Comparison of ENCODE assay signal across 8 cellular contexts in the genomic region with DNA sequence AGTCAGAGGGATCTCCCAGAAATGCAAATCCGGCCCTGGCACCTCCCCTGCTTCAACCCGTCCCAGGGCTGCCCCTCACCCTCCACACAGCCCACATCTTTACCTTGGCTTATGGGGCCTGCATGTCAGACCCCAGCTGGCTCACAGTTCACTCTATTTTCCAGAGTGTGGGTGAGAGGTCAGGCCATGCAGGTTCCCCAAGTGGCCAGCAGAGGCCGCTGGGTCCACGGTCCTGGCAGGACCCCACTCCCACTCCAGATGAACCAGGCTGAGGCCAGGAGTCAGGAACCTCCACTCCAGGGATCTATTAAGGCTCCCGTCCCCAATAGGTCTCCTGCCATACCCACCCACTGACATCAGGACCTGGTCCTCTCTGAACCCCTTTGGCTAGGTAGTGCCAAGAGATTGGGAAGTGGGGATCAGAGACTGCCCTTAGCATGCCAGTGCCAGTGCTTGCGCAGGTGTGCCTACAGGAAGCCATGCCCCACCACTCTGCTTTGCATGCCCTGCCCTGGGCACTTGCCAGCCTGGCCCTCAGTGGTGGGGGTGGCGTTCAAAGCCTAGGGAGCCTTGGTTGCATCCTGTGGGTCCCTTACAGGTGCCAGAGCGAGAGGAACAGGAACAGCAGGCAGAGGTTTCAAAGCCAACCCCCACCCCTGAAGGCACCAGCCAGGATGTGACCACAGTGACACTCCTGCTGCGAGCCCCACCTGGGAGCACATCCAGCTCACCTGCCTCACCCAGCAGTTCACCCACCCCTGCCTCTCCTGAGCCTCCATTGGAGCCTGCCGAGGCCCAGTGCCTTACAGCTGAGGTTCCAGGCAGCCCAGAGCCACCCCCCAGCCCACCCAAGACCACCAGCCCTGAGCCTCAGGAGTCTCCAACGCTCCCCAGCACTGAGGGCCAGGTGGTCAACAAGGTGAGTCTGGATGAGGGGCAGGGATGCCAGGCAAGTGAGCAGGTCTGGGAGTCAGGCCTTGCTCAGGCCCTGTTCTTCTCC. TPM values are rescaled to one million over a fixed set of nuclear protein-coding genes. Genes with fewer than 3 reads are reported as not detected.
DNase-seq lines count a peak whose midpoint lies in the region; ATAC-seq and TF ChIP-seq lines count a peak whose summit lies in the region.

No MANE protein-coding gene starts in this region.

- WGBS in ovary, 3 donors: 56 to 77% (median 64%) methylated on average over 9 to 11 of the region's 11 CpGs

- H3K27ac Mint-ChIP-seq in CD4-positive, alpha-beta T cell: no peak overlapping the region

- H2AFZ ChIP-seq in fibroblast of lung (ENCODE audit: low read length): no peak overlapping the region

- H3K36me3 Mint-ChIP-seq in CD4-positive, alpha-beta T cell (ENCODE audit: low read depth): no peaks in the 10 kb centered on the region

- TF ChIP-seq CTCF in CD4-positive, alpha-beta T cell (IDR thresholded peaks at IDR 0.05): peak; percentile 68
- TF ChIP-seq CTCF in WERI-Rb-1 (IDR thresholded peaks at IDR 0.05; ENCODE audit: low read depth, low read length): peak; percentile 94
- peak; percentile 70 to 92 for TF ChIP-seq CTCF in fibroblast of lung (conservative IDR thresholded peaks at IDR 0.05 in 1 of 2, IDR thresholded peaks at IDR 0.05 in 1 of 2; ENCODE audit: low read depth in 1 of 2, low read length in 2 of 2)
- TF ChIP-seq CTCF in ovary (IDR thresholded peaks at IDR 0.05): peak; percentile 64 to 68 (median 65)

- no peaks in the 10 kb centered on the region for H4K20me1 ChIP-seq in fibroblast of lung (ENCODE audit: control insufficient read depth, extremely low read depth, insufficient read depth, low read length)

- H3K9me3 Mint-ChIP-seq in CD4-positive, alpha-beta T cell: no peaks in the 10 kb centered on the region

- no peak overlapping the region for H3K4me3 Mint-ChIP-seq in CD4-positive, alpha-beta T cell

- TF ChIP-seq POLR2A in ovary (IDR thresholded peaks at IDR 0.05): peak; percentile 8

- H3K27ac ChIP-seq in CD4-positive, alpha-beta T cell (ENCODE audit: low read depth, low read length): no peak overlapping the region
- peak overlapping the region; percentile 29 for H3K27ac ChIP-seq in WERI-Rb-1
- H3K27ac ChIP-seq in fibroblast of lung (ENCODE audit: insufficient read depth, low read length): no peak overlapping the region
- H3K27ac ChIP-seq in ovary: peak overlapping the region in 1 of 2 donors; percentile 15

- DNase-seq in CD4-positive, alpha-beta T cell: peak in 7 of 10 experiments; percentile 19 to 54 (median 31)
- DNase-seq in H7 (peak; percentile 89), WERI-Rb-1 (peak; percentile 72), fibroblast of lung (ENCODE audit: low read depth in 2 of 2) (peak in 1 of 2 donors; percentile 62), ovary (peak in 4 of 5 donors; percentile 60 to 71 (median 68)), occipital lobe (lab: John Stamatoyannopoulos, UW) (no peak), DMS114 treated with DMSO at 0.1 percent for 48 hours (lab: John Stamatoyannopoulos, UW; ENCODE audit: unreplicated experiment) (no peak), NCI-H510A treated with DMSO at 0.1 percent for 48 hours (lab: John Stamatoyannopoulos, UW) (no peak)

- no peak for ATAC-seq in CD4-positive, alpha-beta T cell (ENCODE audit: poor library complexity)

- peaks cover under 1% of the 10 kb centered on the region for H3K4me1 Mint-ChIP-seq in CD4-positive, alpha-beta T cell (ENCODE audit: low read depth)

- H3K27me3 Mint-ChIP-seq in CD4-positive, alpha-beta T cell: no peaks in the 10 kb centered on the region

- CTCF ChIA-PET in CD4-positive, alpha-beta T cell (lab: Charles Lee): no interaction called here

- no peak for TF ChIP-seq EP300 in ovary (IDR thresholded peaks at IDR 0.05)

- no peak overlapping the region for H3K9ac ChIP-seq in fibroblast of lung (ENCODE audit: insufficient read depth, low read length)

- H3K27me3 ChIP-seq in CD4-positive, alpha-beta T cell (ENCODE audit: control insufficient read depth, insufficient read depth, low read length): no peaks in the 10 kb centered on the region
- H3K27me3 ChIP-seq in H7 (ENCODE audit: control insufficient read depth, insufficient read depth, low read length) (no peaks in the 10 kb centered on the region), WERI-Rb-1 (ENCODE audit: insufficient read depth, low read depth, severe bottlenecking) (no peaks in the 10 kb centered on the region), fibroblast of lung (ENCODE audit: control insufficient read depth, insufficient read depth, low read length) (no peaks in the 10 kb centered on the region), ovary (no peaks in the 10 kb centered on the region)

- H3K79me2 ChIP-seq in fibroblast of lung (ENCODE audit: control insufficient read depth, insufficient read depth, low read length): peaks cover 57% of the 10 kb centered on the region

- H3K4me2 ChIP-seq in fibroblast of lung (ENCODE audit: extremely low read depth, insufficient read depth, low read length): no peak overlapping the region

- no peaks in the 10 kb centered on the region for H3K9me3 ChIP-seq in CD4-positive, alpha-beta T cell (ENCODE audit: control insufficient read depth, low read length)
- H3K9me3 ChIP-seq in WERI-Rb-1 (ENCODE audit: severe bottlenecking) (no peaks in the 10 kb centered on the region), fibroblast of lung (ENCODE audit: control insufficient read depth, insufficient read depth, low read depth, low read length) (no peaks in the 10 kb centered on the region), ovary (no peaks in the 10 kb centered on the region)

- intact Hi-C loops in CD4-positive, alpha-beta T cell (cut with DNase I, micrococcal nuclease): loop anchor here (1.0 to 10.0 kb wide), 6 partner anchors 58 to 425 kb away; partner anchors contain the start of gene DUSP18 (in 1 of the 2)
- intact Hi-C loops in ovary (cut with DNase I): loop anchor here (5.0 to 10.0 kb wide), 5 partner anchors 55 to 445 kb away; partner anchors contain the start of genes MORC2 (in 2 of the 4), TUG1 (in 2 of the 4) and PLA2G3 (in 1 of the 4)

- POLR2A ChIA-PET in CD4-positive, alpha-beta T cell (lab: Charles Lee): no interaction called here

- no peak overlapping the region for H3K4me3 ChIP-seq in H7 (ENCODE audit: insufficient read depth, low read depth, low read length)
- no peak overlapping the region for H3K4me3 ChIP-seq in WERI-Rb-1 (ENCODE audit: low read depth, low read length)
- no peak overlapping the region for H3K4me3 ChIP-seq in fibroblast of lung (replicated peaks in 1 of 4; ENCODE audit: control extremely low read depth in 1 of 4, insufficient read depth in 1 of 4, low read depth in 3 of 4, low read length in 4 of 4)
- no peak overlapping the region for H3K4me3 ChIP-seq in ovary

- H3K4me1 ChIP-seq in fibroblast of lung (ENCODE audit: control insufficient read depth, extremely low read depth, insufficient read depth, low read length) (peaks cover 9% of the 10 kb centered on the region), ovary (ENCODE audit: insufficient read depth) (peaks cover 7% of the 10 kb centered on the region)

- no peaks in the 10 kb centered on the region; the same call in none of the 2 replicates for H3K36me3 ChIP-seq in H7 (replicated peaks; ENCODE audit: control insufficient read depth, insufficient read depth, low read length)
- peaks cover 26% of the 10 kb centered on the region for H3K36me3 ChIP-seq in WERI-Rb-1
- H3K36me3 ChIP-seq in fibroblast of lung (ENCODE audit: control insufficient read depth, insufficient read depth, low read length): peaks cover 73% of the 10 kb centered on the region
- H3K36me3 ChIP-seq in ovary: no peaks in the 10 kb centered on the region

RNA-seq across cellular contexts. Expression of gene SMTN, which starts 8.3 kb away (rescaled TPM):
- 1 to 10 TPM; 2.9 TPM for total RNA-seq in CD4-positive, alpha-beta T cell
- 10.7 and 21.0 TPM in 2 replicates for total RNA-seq in H7 (2014; rRNA removed; shearing (Covaris generic))
- total RNA-seq in fibroblast of lung (79.4 and 95.1 TPM in 2 replicates), ovary (100 to 1,000 TPM in 3 of 7 donors, 10 to 100 TPM in 4; 39.9 to 238 (median 87.6) TPM), occipital lobe (9.8 TPM)
- polyA plus RNA-seq in fibroblast of lung (43.7 and 61.5 TPM in 2 replicates), ovary (10 to 100 TPM; 23.1 to 61.2 TPM)
- polyA plus RNA-seq in fibroblast of lung (2012): 79.5 and 122 TPM in 2 replicates
- 126 and 165 TPM in 2 replicates for polyA minus RNA-seq in fibroblast of lung (ENCODE audit: low replicate concordance)

RNA-seq across cellular contexts. Expression of gene SELENOM, which starts 18.0 kb away (rescaled TPM):
- 10 to 100 TPM; 78.0 to 82.4 TPM for total RNA-seq in CD4-positive, alpha-beta T cell
- 14.6 and 22.4 TPM in 2 replicates for total RNA-seq in H7 (2014; rRNA removed; shearing (Covaris generic))
- total RNA-seq in fibroblast of lung (127 and 132 TPM in 2 replicates), ovary (100 to 1,000 TPM; 229 to 678 (median 306) TPM), occipital lobe (13.9 TPM)
- polyA plus RNA-seq in fibroblast of lung (93.5 and 130 TPM in 2 replicates), ovary (100 to 1,000 TPM in 1 of 2 donors, 10 to 100 TPM in 1; 25.7 to 433 TPM)
- 194 and 266 TPM in 2 replicates for polyA plus RNA-seq in fibroblast of lung (2012)
- polyA minus RNA-seq in fibroblast of lung (ENCODE audit: low replicate concordance): 41.9 and 111 TPM in 2 replicates

RNA-seq across cellular contexts. Expression of gene INPP5J, which starts 33.4 kb away (rescaled TPM):
- total RNA-seq in CD4-positive, alpha-beta T cell: under 1 TPM; 0.59 to 0.69 TPM
- 10.6 and 11.9 TPM in 2 replicates for total RNA-seq in H7 (2014; rRNA removed; shearing (Covaris generic))
- total RNA-seq in fibroblast of lung (0.26 and 0.33 TPM in 2 replicates), ovary (1 to 10 TPM in 5 of 7 donors, under 1 TPM in 2; 0.63 to 3.1 (median 1.5) TPM), occipital lobe (0.78 TPM)
- polyA plus RNA-seq in fibroblast of lung (0.17 and 0.23 TPM in 2 replicates), ovary (under 1 TPM; 0.65 to 0.67 TPM)
- polyA plus RNA-seq in fibroblast of lung (2012): 0.44 and 0.45 TPM in 2 replicates
- polyA minus RNA-seq in fibroblast of lung (ENCODE audit: low replicate concordance): 0.27 TPM in 1 of 2 replicates, not detected in the other

RNA-seq across cellular contexts. Expression of gene PLA2G3, which starts 50.9 kb away (rescaled TPM):
- total RNA-seq in CD4-positive, alpha-beta T cell: not detected
- total RNA-seq in H7 (2014; rRNA removed; shearing (Covaris generic)): 13.6 and 19.3 TPM in 2 replicates
- total RNA-seq in fibroblast of lung (0.33 TPM in 1 of 2 replicates, not detected in the other), ovary (under 1 TPM in 1 of 7 donors, not detected in 6; 0.13 TPM), occipital lobe (not detected)
- polyA plus RNA-seq in fibroblast of lung (0.18 and 0.61 TPM in 2 replicates), ovary (not detected)
- 0.16 and 0.92 TPM in 2 replicates for polyA plus RNA-seq in fibroblast of lung (2012)
- polyA minus RNA-seq in fibroblast of lung (ENCODE audit: low replicate concordance): 0.43 TPM in 1 of 2 replicates, not detected in the other

Comparison
In these comparisons a context has a peak if more than half of its experiments do, and no peak if none do; other contexts are left out.
1. DNase-seq: peak in CD4-positive, alpha-beta T cell (7 of 10), H7 (single experiment), WERI-Rb-1 (single experiment) and ovary (4 of 5); none in occipital lobe (single experiment), DMS114 treated with DMSO at 0.1 percent for 48 hours (single experiment) and NCI-H510A treated with DMSO at 0.1 percent for 48 hours (single experiment).
2. Peak in every context shown above with its lines, with median percentiles within 50 percentile points of each other: CTCF ChIP-seq.